In genomic region chr18:26976206-26976605, GRCh38 we compare ENCODE assay signal across 33 cellular contexts.
"Had no signal": no experiment of that assay in that cellular context is flagged by ENCODE, and none has a peak within 500 bp of the region (broad histone marks: within the 10 kb centered on the region; RNA-seq: fewer than 3 reads in every experiment).

No MANE protein-coding gene starts in this region.

- H3K4me1 ChIP-seq: body of pancreas, colonic mucosa, gastroesophageal sphincter, upper lobe of left lung, vagina had no signal

- H3K9me3 ChIP-seq: body of pancreas, colonic mucosa, gastroesophageal sphincter, neutrophil, ovary, upper lobe of left lung, vagina had no signal

- H3K27ac ChIP-seq: body of pancreas, colonic mucosa, gastroesophageal sphincter, neutrophil, ovary, skin epidermis, upper lobe of left lung, vagina, WERI-Rb-1 had no signal

- H3K27me3 ChIP-seq: body of pancreas, colonic mucosa, gastroesophageal sphincter, neutrophil, ovary, upper lobe of left lung, vagina had no signal

- H3K36me3 ChIP-seq: colonic mucosa, gastroesophageal sphincter, neutrophil, ovary, upper lobe of left lung, vagina, WERI-Rb-1 had no signal

- FAIRE-seq: keratinocyte, TTC549 had no signal

- ATAC-seq: activated CD4-positive, CD25-positive, alpha-beta regulatory T cell treated with anti-CD3 and anti-CD28 coated beads, Interleukin-2, amount 50 U/mL, for 24 hours; body of pancreas; effector memory CD8-positive, alpha-beta T cell; gastroesophageal sphincter; left cardiac atrium; naive thymus-derived CD8-positive, alpha-beta T cell; sciatic nerve; stimulated activated memory B cell treated with anti-CD40 and anti-IgM and Interleukin-4, amounts not matched to agents 10 μg/mL and 1 μg/mL and 100 μg/mL, for 72 hours; stimulated activated naive CD8-positive, alpha-beta T cell treated with anti-CD3 and anti-CD28 coated beads, Interleukin-15, amount 100 ng/mL, for 72 hours had no signal

- H3K4me3 ChIP-seq: body of pancreas, colonic mucosa, gastroesophageal sphincter, ovary, skin epidermis, upper lobe of left lung, vagina had no signal

- DNase-seq: activated CD4-positive, alpha-beta T cell treated with anti-CD3 and anti-CD28 coated beads for 48 hours; activated CD4-positive, alpha-beta T cell treated with anti-CD3 and anti-CD28 coated beads, Interleukin-2, amount 50 U/mL, for 48 hours; activated CD8-positive, alpha-beta memory T cell treated with anti-CD3 and anti-CD28 coated beads for 24 hours; activated effector memory CD4-positive, alpha-beta T cell treated with Interleukin-2 at 50 U/mL for 16 hours; activated naive CD4-positive, alpha-beta T cell treated with Interleukin-2 at 50 U/mL for 16 hours; anterior cingulate cortex; body of pancreas; cerebellar nuclear complex; colonic mucosa; effector memory CD8-positive, alpha-beta T cell; erythroblast; head of caudate nucleus; hippocampal formation; left cardiac atrium; mammary epithelial cell; naive thymus-derived CD8-positive, alpha-beta T cell; ovary; stimulated activated CD4-positive, alpha-beta T cell treated with anti-CD3 and anti-CD28 coated beads, Interleukin-4, amount 100 ng/mL, for 24 hours; stimulated activated CD8-positive, alpha-beta memory T cell treated with anti-CD3 and anti-CD28 coated beads, Interleukin-4, amount 100 ng/mL, for 48 hours; stimulated activated naive CD8-positive, alpha-beta T cell treated with anti-CD3 and anti-CD28 coated beads, Interleukin-15, amount 100 ng/mL, for 72 hours; substantia nigra; T-helper 9 cell; upper lobe of left lung; WERI-Rb-1 had no signal
